Comparison of ENCODE assay signal across 7 cellular contexts in genomic region chr5:115885208-115885607, GRCh38. TPM values are rescaled to one million over a fixed set of nuclear protein-coding genes. Genes with fewer than 3 reads are reported as not detected.
DNase-seq lines count a peak whose midpoint lies in the region; ATAC-seq, FAIRE-seq and TF ChIP-seq lines count a peak whose summit lies in the region.
"Not testable (repeated sequence)": the region's sequence is repeated elsewhere in the genome, so short reads cannot be mapped to it uniquely, and the experiment has no call there.

No MANE protein-coding gene starts in this region.

- not testable (repeated sequence) for H3F3A ChIP-seq in neural progenitor cell (ENCODE audit: low read depth)

- TF ChIP-seq EP300 in HepG2 (IDR thresholded peaks at IDR 0.05; ENCODE audit: low read depth in 2 of 2, low read length in 2 of 2); HepG2 (CRISPR knock-in tag; IDR thresholded peaks at IDR 0.05; ENCODE audit: borderline replicate concordance); transverse colon (IDR thresholded peaks at IDR 0.05; ENCODE audit: low read depth): not testable (repeated sequence)

- ATAC-seq in HepG2 (peak; percentile 93), mucosa of descending colon (peak; percentile 64)

- H3K9me3 Mint-ChIP-seq in neural progenitor cell: peaks cover 11% of the 10 kb centered on the region

- not testable (repeated sequence) for H3K27ac ChIP-seq in colonic mucosa; kidney (ENCODE audit: low read depth in 2 of 2, low read length in 2 of 2); neural progenitor cell; transverse colon
- H3K27ac ChIP-seq in HepG2 (ENCODE audit: extremely low read length, insufficient read depth, low read length): peak overlapping the region; percentile 55

- H3K27ac Mint-ChIP-seq in neural progenitor cell: not testable (repeated sequence)

- not testable (repeated sequence) for H3K27me3 ChIP-seq in colonic mucosa; HepG2 (ENCODE audit: control insufficient read depth in 1 of 2, insufficient read depth in 2 of 2, low read length in 2 of 2); neural progenitor cell; transverse colon

- in situ Hi-C loops in HepG2 (cut with HindIII; ENCODE audit: extremely low pct_ligation_motif_present, low pct_unique_long_range_greater_than_20kb); transverse colon (cut with MboI; ENCODE audit: low pct_ligation_motif_present in 1 of 4, low pct_unique_long_range_greater_than_20kb in 1 of 4, low sequenced_read_pairs in 3 of 4): not testable (repeated sequence)

- not testable (repeated sequence) for H2AFZ ChIP-seq in HepG2 (ENCODE audit: low read length); neural progenitor cell (replicated peaks)

- intact Hi-C loops in colonic mucosa (cut with DNase I); kidney (cut with DNase I); HepG2 (cut with micrococcal nuclease; ENCODE audit: unreplicated experiment); mucosa of descending colon (cut with DNase I, micrococcal nuclease); transverse colon (cut with DNase I; ENCODE audit: low total_unique reads): not testable (repeated sequence)

- H3K9ac ChIP-seq in colonic mucosa (ENCODE audit: low read depth in 2 of 2, low read length in 2 of 2); kidney (ENCODE audit: low read length in 2 of 2); HepG2 (ENCODE audit: insufficient read depth, low read depth, low read length); neural progenitor cell: not testable (repeated sequence)

- not testable (repeated sequence) for TF ChIP-seq RAD21 in HepG2 (CRISPR knock-in tag; IDR thresholded peaks at IDR 0.05)

- FAIRE-seq in kidney (lab: Jason Lieb, UNC): peak; percentile 11
- FAIRE-seq in HepG2 (lab: Jason Lieb, UNC): not testable (repeated sequence)

- peak; percentile 9 for DNase-seq in SW480 (ENCODE audit: low spot score)
- peak; percentile 25 for DNase-seq in colonic mucosa
- not testable (repeated sequence) for DNase-seq in kidney
- DNase-seq in HepG2 (ENCODE audit: low spot score): peak; percentile 58
- peak in 2 of 3 donors; percentile 10 to 25 for DNase-seq in mucosa of descending colon
- DNase-seq in neural progenitor cell (ENCODE audit: low spot score): peak; percentile 31
- DNase-seq in transverse colon: peak; percentile 13

- H3K79me2 ChIP-seq in HepG2 (ENCODE audit: insufficient read depth, low read length); neural progenitor cell (ENCODE audit: low read depth): not testable (repeated sequence)

- not testable (repeated sequence) for H3K4me3 Mint-ChIP-seq in neural progenitor cell

- 21% methylated on average over 3 of the region's 3 CpGs for WGBS in HepG2 (ENCODE audit: low lambda C conversion rate)
- WGBS in transverse colon (ENCODE audit: low coverage in 1 of 2), 2 donors: 64 to 67% methylated on average over 3 of the region's 3 CpGs

- not testable (repeated sequence) for H3K4me3 ChIP-seq in colonic mucosa; kidney (ENCODE audit: low read length in 2 of 2); HepG2 (replicated peaks in 1 of 3; ENCODE audit: insufficient read depth in 1 of 3, low read depth in 2 of 3, low read length in 3 of 3); mucosa of descending colon; neural progenitor cell; transverse colon

- not testable (repeated sequence) for BruUV-seq in HepG2 (replicated peaks; lab: Mats Ljungman, UMichigan)

- not testable (repeated sequence) for H3K9me3 ChIP-seq in colonic mucosa; kidney (ENCODE audit: control insufficient read depth in 1 of 2, low read length in 2 of 2); HepG2 (ENCODE audit: low read length); mucosa of descending colon; neural progenitor cell (ENCODE audit: low read depth); transverse colon

- not testable (repeated sequence) for H3K36me3 ChIP-seq in colonic mucosa; kidney (ENCODE audit: control insufficient read depth in 1 of 2, insufficient read depth in 2 of 2, low read length in 2 of 2); HepG2 (replicated peaks in 1 of 2; ENCODE audit: control insufficient read depth in 1 of 2, insufficient read depth in 2 of 2, low read length in 2 of 2); mucosa of descending colon (ENCODE audit: low read depth); neural progenitor cell; transverse colon

- not testable (repeated sequence) for TF ChIP-seq CTCF in colonic mucosa (IDR thresholded peaks at IDR 0.05); kidney (IDR thresholded peaks at IDR 0.05; ENCODE audit: borderline replicate concordance, extremely low read depth, insufficient read depth); HepG2 (CRISPR knock-in tag; IDR thresholded peaks at IDR 0.05); mucosa of descending colon (IDR thresholded peaks at IDR 0.05); neural progenitor cell (IDR thresholded peaks at IDR 0.05); transverse colon (IDR thresholded peaks at IDR 0.05)

- H3K4me2 ChIP-seq in HepG2 (ENCODE audit: low read depth, low read length): peak overlapping the region; percentile 33
- not testable (repeated sequence) for H3K4me2 ChIP-seq in neural progenitor cell

- not testable (repeated sequence) for TF ChIP-seq POLR2A in HepG2 (IDR thresholded peaks at IDR 0.05; ENCODE audit: insufficient read depth in 1 of 2, low read depth in 2 of 2, low read length in 2 of 2); transverse colon (IDR thresholded peaks at IDR 0.05)

- CTCF ChIA-PET in HepG2 (lab: Yijun Ruan, JAX; ENCODE audit: low intra/inter-chr PET ratio, low total read pairs): not testable (repeated sequence)

- H4K20me1 ChIP-seq in HepG2 (ENCODE audit: insufficient read depth, low read length); neural progenitor cell (ENCODE audit: low read depth): not testable (repeated sequence)

- H3K27me3 Mint-ChIP-seq in neural progenitor cell (ENCODE audit: insufficient read depth, low read depth): not testable (repeated sequence)

- H3K36me3 Mint-ChIP-seq in neural progenitor cell: peaks cover 20% of the 10 kb centered on the region

- POLR2A ChIA-PET in HepG2 (lab: Yijun Ruan, JAX): not testable (repeated sequence)

- not testable (repeated sequence) for H3K4me1 ChIP-seq in colonic mucosa; kidney (ENCODE audit: control insufficient read depth in 1 of 2, insufficient read depth in 1 of 2, low read depth in 1 of 2, low read length in 2 of 2); mucosa of descending colon (ENCODE audit: low read depth); neural progenitor cell; transverse colon
- peaks cover 16% of the 10 kb centered on the region for H3K4me1 ChIP-seq in HepG2 (ENCODE audit: insufficient read depth, low read length)

- H3K4me1 Mint-ChIP-seq in neural progenitor cell: not testable (repeated sequence)

RNA-seq across cellular contexts. Expression of gene AP3S1, which starts 43.5 kb away (rescaled TPM):
- total RNA-seq in colonic mucosa (100 to 1,000 TPM in 1 of 2 donors, 10 to 100 TPM in 1; 56.7 to 105 TPM), kidney (54.1 TPM), HepG2 (2016; rRNA removed; fragmentation: Illumina TruSeq; extraction: Trizol) (85.9 and 88.8 TPM in 2 replicates), mucosa of descending colon (10 to 100 TPM; 75.5 to 94.8 (median 76.2) TPM), neural progenitor cell (ENCODE audit: low replicate concordance) (139 and 157 TPM in 2 replicates), transverse colon (100 to 1,000 TPM in 1 of 4 donors, 10 to 100 TPM in 3; 54.2 to 258 (median 65.7) TPM)
- polyA plus RNA-seq in kidney (ENCODE audit: insufficient read depth, low read depth, low replicate concordance) (50.2 TPM), HepG2 (2011; rRNA removed) (28.5 and 50.5 TPM in 2 replicates)
- total RNA-seq in HepG2 (2016; cell fraction: cytosol; rRNA removed; fragmentation: Illumina TruSeq; extraction: Trizol; ENCODE audit: low read depth): 243 and 253 TPM in 2 replicates
- total RNA-seq in HepG2 (2016; cell fraction: insoluble cytoplasmic fraction; rRNA removed; fragmentation: Illumina TruSeq; extraction: Trizol): 77.4 and 86.8 TPM in 2 replicates
- total RNA-seq in HepG2 (2016; cell fraction: membrane; rRNA removed; fragmentation: Illumina TruSeq; extraction: Trizol): 236 and 253 TPM in 2 replicates
- total RNA-seq in HepG2 (2016; cell fraction: nucleus; rRNA removed; fragmentation: Illumina TruSeq; extraction: Trizol): 40.7 and 54.3 TPM in 2 replicates
- 18.5 and 27.6 TPM in 2 replicates for polyA plus RNA-seq in HepG2 (2011; cell fraction: cytosol; rRNA removed)
- polyA plus RNA-seq in HepG2 (2011; cell fraction: nucleus; rRNA removed): 5.6 and 9.3 TPM in 2 replicates
- polyA plus RNA-seq in HepG2 (2012): 78.2 and 104 TPM in 2 replicates
- polyA plus RNA-seq in HepG2 (2016; cell fraction: cytosol; fragmentation: Illumina TruSeq; extraction: Trizol; ENCODE audit: low read depth): 547 and 588 TPM in 2 replicates
- 158 and 163 TPM in 2 replicates for polyA plus RNA-seq in HepG2 (2016; cell fraction: insoluble cytoplasmic fraction; fragmentation: Illumina TruSeq; extraction: Trizol; ENCODE audit: low read depth)
- 408 and 423 TPM in 2 replicates for polyA plus RNA-seq in HepG2 (2016; cell fraction: membrane; fragmentation: Illumina TruSeq; extraction: Trizol; ENCODE audit: low read depth)
- 74.1 and 89.2 TPM in 2 replicates for polyA plus RNA-seq in HepG2 (2016; cell fraction: nucleus; fragmentation: Illumina TruSeq; extraction: Trizol; ENCODE audit: insufficient read depth, low read depth)
- 2.1 and 7.3 TPM in 2 replicates for polyA minus RNA-seq in HepG2 (2011; rRNA and poly(A)+ RNA removed; ENCODE audit: low replicate concordance)
- polyA minus RNA-seq in HepG2 (2011; cell fraction: cytosol; rRNA and poly(A)+ RNA removed): 22.5 and 27.5 TPM in 2 replicates
- polyA minus RNA-seq in HepG2 (2011; cell fraction: nucleus; rRNA and poly(A)+ RNA removed): 39.5 and 46.4 TPM in 2 replicates

RNA-seq across cellular contexts. Expression of gene ATG12, which starts 43.8 kb away (rescaled TPM):
- total RNA-seq in colonic mucosa: 10 to 100 TPM; 24.5 to 38.9 TPM
- 30.1 TPM for total RNA-seq in kidney
- polyA plus RNA-seq in kidney (ENCODE audit: insufficient read depth, low read depth, low replicate concordance): 26.3 TPM
- total RNA-seq in HepG2 (2016; rRNA removed; fragmentation: Illumina TruSeq; extraction: Trizol): 45.1 and 46.4 TPM in 2 replicates
- 9.0 and 9.2 TPM in 2 replicates for total RNA-seq in HepG2 (2016; cell fraction: cytosol; rRNA removed; fragmentation: Illumina TruSeq; extraction: Trizol; ENCODE audit: low read depth)
- 45.8 and 56.5 TPM in 2 replicates for total RNA-seq in HepG2 (2016; cell fraction: insoluble cytoplasmic fraction; rRNA removed; fragmentation: Illumina TruSeq; extraction: Trizol)
- total RNA-seq in HepG2 (2016; cell fraction: membrane; rRNA removed; fragmentation: Illumina TruSeq; extraction: Trizol): 19.9 and 23.9 TPM in 2 replicates
- total RNA-seq in HepG2 (2016; cell fraction: nucleus; rRNA removed; fragmentation: Illumina TruSeq; extraction: Trizol): 50.0 and 53.8 TPM in 2 replicates
- 46.5 and 58.1 TPM in 2 replicates for polyA plus RNA-seq in HepG2 (2011; rRNA removed)
- 17.7 and 25.4 TPM in 2 replicates for polyA plus RNA-seq in HepG2 (2011; cell fraction: cytosol; rRNA removed)
- polyA plus RNA-seq in HepG2 (2011; cell fraction: nucleus; rRNA removed): 29.3 and 43.5 TPM in 2 replicates
- polyA plus RNA-seq in HepG2 (2012): 45.7 and 46.0 TPM in 2 replicates
- polyA plus RNA-seq in HepG2 (2016; cell fraction: cytosol; fragmentation: Illumina TruSeq; extraction: Trizol; ENCODE audit: low read depth): 10.3 and 10.8 TPM in 2 replicates
- 51.5 and 54.3 TPM in 2 replicates for polyA plus RNA-seq in HepG2 (2016; cell fraction: insoluble cytoplasmic fraction; fragmentation: Illumina TruSeq; extraction: Trizol; ENCODE audit: low read depth)
- 17.9 and 19.4 TPM in 2 replicates for polyA plus RNA-seq in HepG2 (2016; cell fraction: membrane; fragmentation: Illumina TruSeq; extraction: Trizol; ENCODE audit: low read depth)
- polyA plus RNA-seq in HepG2 (2016; cell fraction: nucleus; fragmentation: Illumina TruSeq; extraction: Trizol; ENCODE audit: insufficient read depth, low read depth): 50.9 and 51.2 TPM in 2 replicates
- 17.9 and 33.0 TPM in 2 replicates for polyA minus RNA-seq in HepG2 (2011; rRNA and poly(A)+ RNA removed; ENCODE audit: low replicate concordance)
- polyA minus RNA-seq in HepG2 (2011; cell fraction: cytosol; rRNA and poly(A)+ RNA removed): 17.3 and 18.1 TPM in 2 replicates
- polyA minus RNA-seq in HepG2 (2011; cell fraction: nucleus; rRNA and poly(A)+ RNA removed): 153 and 155 TPM in 2 replicates
- total RNA-seq in mucosa of descending colon: 10 to 100 TPM; 31.9 to 39.2 (median 37.5) TPM
- 50.4 and 122 TPM in 2 replicates for total RNA-seq in neural progenitor cell (ENCODE audit: low replicate concordance)
- total RNA-seq in transverse colon: 10 to 100 TPM; 18.7 to 51.3 (median 31.4) TPM
